Comparison of ENCODE assay signal across 9 cellular contexts in genomic region chr4:176034498-176034897, GRCh38. TPM values are rescaled to one million over a fixed set of nuclear protein-coding genes. Genes with fewer than 3 reads are reported as not detected.
DNase-seq lines count a peak whose midpoint lies in the region; ATAC-seq and TF ChIP-seq lines count a peak whose summit lies in the region.
"Had no signal": no experiment of that assay in that cellular context is flagged by ENCODE, and none has a peak within 500 bp of the region (broad histone marks: within the 10 kb centered on the region; RNA-seq: fewer than 3 reads in every experiment).

No MANE protein-coding gene starts in this region.

- no peak overlapping the region for H3K27ac ChIP-seq in 22Rv1
- H3K27ac ChIP-seq in PC-9, result no peak overlapping the region
- no peak overlapping the region for H3K27ac ChIP-seq in CD8-positive, alpha-beta T cell (ENCODE audit: low read depth, low read length)

- intact Hi-C loops in PC-9 (cut with micrococcal nuclease; ENCODE audit: unreplicated experiment), result loop anchor here (1.0 kb wide), 2 partner anchors 243 to 307 kb away; no protein-coding TSS in a partner anchor
- intact Hi-C loops in CD8-positive, alpha-beta T cell (cut with DNase I, micrococcal nuclease), result loop anchor here in 1 of 2 experiments (1.0 kb wide), 1 partner anchor 307 kb away; no protein-coding TSS in a partner anchor

- H3K4me3 ChIP-seq in PC-9 (no peak overlapping the region), foreskin fibroblast (ENCODE audit: low read depth in 1 of 2, low read length in 2 of 2) (no peak overlapping the region)
- no peak overlapping the region for H3K4me3 ChIP-seq in CD8-positive, alpha-beta T cell (ENCODE audit: low read depth, low read length)

- peak; percentile 59 for TF ChIP-seq CTCF in 22Rv1 (IDR thresholded peaks at IDR 0.05)
- TF ChIP-seq CTCF in PC-9 (conservative IDR thresholded peaks at IDR 0.05), result peak; percentile 56
- peak; percentile 9 for TF ChIP-seq CTCF in foreskin fibroblast (IDR thresholded peaks at IDR 0.05; ENCODE audit: low read depth, low read length)
- no peak for TF ChIP-seq CTCF in CD8-positive, alpha-beta T cell (IDR thresholded peaks at IDR 0.05)

- H3F3A ChIP-seq in PC-9 (ENCODE audit: insufficient read depth, low read depth), result no peaks in the 10 kb centered on the region

- DNase-seq in EL (peak; percentile 26), PC-9 (no peak), foreskin fibroblast (peak; percentile 20 to 72), superior temporal gyrus (ENCODE audit: extremely low spot score) (peak; percentile 88)
- DNase-seq in CD8-positive, alpha-beta T cell, result no peak
- DNase-seq: activated naive CD8-positive, alpha-beta T cell treated with anti-CD3 and anti-CD28 coated beads, Interleukin-2, amount 10 ng/mL, durations not matched to agents 7 days and 5 days had no signal

- H3K79me2 ChIP-seq in PC-9 (ENCODE audit: low read depth), result no peaks in the 10 kb centered on the region

- no TSS peak for BruUV-seq in PC-9 (replicated peaks; lab: Mats Ljungman, UMichigan)

- no peak for ATAC-seq in HG03159 (IDR thresholded peaks at IDR 0.05; ENCODE audit: unreplicated experiment)
- ATAC-seq in HG02588 (IDR thresholded peaks at IDR 0.05; ENCODE audit: unreplicated experiment), result no peak
- ATAC-seq in CD8-positive, alpha-beta T cell, result no peak

- H3K36me3 ChIP-seq in PC-9 (ENCODE audit: low read depth), result no peaks in the 10 kb centered on the region
- no peaks in the 10 kb centered on the region for H3K36me3 ChIP-seq in CD8-positive, alpha-beta T cell (ENCODE audit: insufficient read depth, low read length)

- H3K27me3 Mint-ChIP-seq in CD8-positive, alpha-beta T cell (ENCODE audit: low read depth), result peaks cover 2% of the 10 kb centered on the region

- CTCF ChIA-PET in PC-9 (lab: Charles Lee), result no interaction called here
- CTCF ChIA-PET in CD8-positive, alpha-beta T cell (lab: Charles Lee), result interaction anchor here (1.7 kb wide), 1 partner anchor 306 kb away, joined by 12 read pairs; no protein-coding TSS in a partner anchor

- H2AFZ ChIP-seq in PC-9, result no peak overlapping the region

- H3K4me1 Mint-ChIP-seq in CD8-positive, alpha-beta T cell (ENCODE audit: low read depth), result no peaks in the 10 kb centered on the region
- H3K4me1 Mint-ChIP-seq: activated naive CD8-positive, alpha-beta T cell treated with anti-CD3 and anti-CD28 coated beads, Interleukin-2, amount 10 ng/mL, durations not matched to agents 7 days and 5 days had no signal

- H3K4me2 ChIP-seq in PC-9, result no peak overlapping the region

- H3K27ac Mint-ChIP-seq in CD8-positive, alpha-beta T cell, result no peak overlapping the region
- H3K27ac Mint-ChIP-seq: activated naive CD8-positive, alpha-beta T cell treated with anti-CD3 and anti-CD28 coated beads, Interleukin-2, amount 10 ng/mL, durations not matched to agents 7 days and 5 days had no signal

- no peaks in the 10 kb centered on the region for H3K9me2 ChIP-seq in PC-9 (ENCODE audit: insufficient read depth)

- no peaks in the 10 kb centered on the region for H3K4me1 ChIP-seq in PC-9 (replicated peaks; ENCODE audit: insufficient read depth)
- H3K4me1 ChIP-seq in CD8-positive, alpha-beta T cell (ENCODE audit: insufficient read depth, low read length), result no peaks in the 10 kb centered on the region

- POLR2A ChIA-PET in PC-9 (lab: Charles Lee; ENCODE audit: unreplicated experiment), result no interaction called here
- POLR2A ChIA-PET in CD8-positive, alpha-beta T cell (lab: Charles Lee), result no interaction called here

- no peaks in the 10 kb centered on the region for H3K36me3 Mint-ChIP-seq in CD8-positive, alpha-beta T cell
- H3K36me3 Mint-ChIP-seq: activated naive CD8-positive, alpha-beta T cell treated with anti-CD3 and anti-CD28 coated beads, Interleukin-2, amount 10 ng/mL, durations not matched to agents 7 days and 5 days had no signal

- no peaks in the 10 kb centered on the region for H3K9me3 ChIP-seq in PC-9 (ENCODE audit: insufficient read depth, low read depth)
- H3K9me3 ChIP-seq in CD8-positive, alpha-beta T cell (ENCODE audit: low read length), result no peaks in the 10 kb centered on the region

- H3K9me3 Mint-ChIP-seq in CD8-positive, alpha-beta T cell, result peaks cover 5% of the 10 kb centered on the region
- H3K9me3 Mint-ChIP-seq: activated naive CD8-positive, alpha-beta T cell treated with anti-CD3 and anti-CD28 coated beads, Interleukin-2, amount 10 ng/mL, durations not matched to agents 7 days and 5 days had no signal

- no peaks in the 10 kb centered on the region for H3K27me3 ChIP-seq in PC-9 (ENCODE audit: insufficient read depth, low read depth)
- no peaks in the 10 kb centered on the region for H3K27me3 ChIP-seq in CD8-positive, alpha-beta T cell (ENCODE audit: insufficient read depth, low read length)

- H4K20me1 ChIP-seq in PC-9 (ENCODE audit: insufficient read depth), result no peaks in the 10 kb centered on the region

- H3K4me3 Mint-ChIP-seq in CD8-positive, alpha-beta T cell, result no peak overlapping the region
- H3K4me3 Mint-ChIP-seq: activated naive CD8-positive, alpha-beta T cell treated with anti-CD3 and anti-CD28 coated beads, Interleukin-2, amount 10 ng/mL, durations not matched to agents 7 days and 5 days had no signal

RNA-seq across cellular contexts. Expression of gene WDR17, which starts 31.1 kb away (rescaled TPM):
- total RNA-seq in PC-9 (2021), result 2.2 and 2.3 TPM in 2 replicates
- total RNA-seq in CD8-positive, alpha-beta T cell, result under 1 TPM in 1 of 2 experiments, not detected in 1; 0.28 TPM

Comparison
In these comparisons a context has a peak if more than half of its experiments do, and no peak if none do; other contexts are left out.
1. DNase-seq: peak in EL (single experiment), foreskin fibroblast (2 of 2) and superior temporal gyrus (single experiment); none in PC-9 (0 of 2) and CD8-positive, alpha-beta T cell (0 of 7).